11 cellular contexts compared by ENCODE assay signal in genomic region chr3:24072193-24072592, GRCh38.
"Had no signal": no experiment of that assay in that cellular context is flagged by ENCODE, and none has a peak within 500 bp of the region (broad histone marks: within the 10 kb centered on the region; RNA-seq: fewer than 3 reads in every experiment).

No MANE protein-coding gene starts in this region.

- H3K4me3 ChIP-seq: GM23248 had no signal

- H3K9ac ChIP-seq: GM23248 had no signal

- H3K27me3 Mint-ChIP-seq: IgD-negative memory B cell had no signal

- H3K27ac ChIP-seq: GM23248, HL-60 had no signal

- ATAC-seq: HepG2 had no signal

- H3K9me3 Mint-ChIP-seq: HFFc6 had no signal

- FAIRE-seq: H1, H54, HepG2 had no signal

- DNase-seq: GM23248, H9, HCEC 1CT, HFFc6, Kasumi-1, KG1 had no signal

- H3K36me3 Mint-ChIP-seq: IgD-negative memory B cell had no signal

- H2AFZ ChIP-seq: GM23248 had no signal

- H3K4me3 Mint-ChIP-seq: H9, HFFc6, IgD-negative memory B cell had no signal

- H3K27ac Mint-ChIP-seq: H9, HFFc6 had no signal

- H3K4me1 Mint-ChIP-seq: H9, IgD-negative memory B cell had no signal
